ENCODE assay signal across 1 cellular context in genomic region chr7:139776486-139777303, GRCh38.
TF ChIP-seq lines count a peak whose summit lies in the region.

No MANE protein-coding gene starts in this region.

TF ChIP-seq in HepG2, 621 proteins besides CTCF, POLR2A, EP300 and RAD21 (continued from another document):
- 0 out of 2 replicates have a peak, but pooled peaks have one; percentile 21 for TF ChIP-seq ARID5B (CRISPR knock-in tag; IDR thresholded peaks at IDR 0.05)
- TF ChIP-seq MAFF (IDR thresholded peaks at IDR 0.05; ENCODE audit: low read depth, low read length): no peak
- no peak for TF ChIP-seq ZC3H13 (CRISPR knock-in tag; IDR thresholded peaks at IDR 0.05)
- TF ChIP-seq HMGXB4 (CRISPR knock-in tag; IDR thresholded peaks at IDR 0.05; ENCODE audit: borderline replicate concordance in 1 of 2, low read depth in 1 of 2): peak in 1 of 2 experiments; percentile 60; a peak in 1 of 4 replicates
- no peak for TF ChIP-seq REPIN1 (CRISPR knock-in tag; IDR thresholded peaks at IDR 0.05; ENCODE audit: borderline replicate concordance, low read depth)
- no peak for TF ChIP-seq MIER3 (CRISPR knock-in tag; IDR thresholded peaks at IDR 0.05; ENCODE audit: borderline replicate concordance)
- no peak for TF ChIP-seq ZNF3 (CRISPR knock-in tag; IDR thresholded peaks at IDR 0.05)
- no peak for TF ChIP-seq NFKBIZ (CRISPR knock-in tag; IDR thresholded peaks at IDR 0.05)
- TF ChIP-seq POLR2AphosphoS2 (IDR thresholded peaks at IDR 0.05; ENCODE audit: low read depth, low read length): no peak
- TF ChIP-seq CBX2 (IDR thresholded peaks at IDR 0.05; ENCODE audit: low read depth, low read length): no peak
- TF ChIP-seq CBX2 (CRISPR knock-in tag; IDR thresholded peaks at IDR 0.05; ENCODE audit: low read depth): no peak
- no peak for TF ChIP-seq SMAD1 (CRISPR knock-in tag; IDR thresholded peaks at IDR 0.05; ENCODE audit: borderline replicate concordance, low read depth)
- no peak for TF ChIP-seq TSC22D2 (CRISPR knock-in tag; IDR thresholded peaks at IDR 0.05; ENCODE audit: borderline replicate concordance)
- TF ChIP-seq MTF2 (CRISPR knock-in tag; IDR thresholded peaks at IDR 0.05; ENCODE audit: borderline replicate concordance): no peak
- no peak for TF ChIP-seq JUNB (CRISPR knock-in tag; IDR thresholded peaks at IDR 0.05; ENCODE audit: borderline replicate concordance)
- peak; percentile 56 for TF ChIP-seq POLR2G (IDR thresholded peaks at IDR 0.05; ENCODE audit: low read depth, low read length)
- TF ChIP-seq KDM5B (CRISPR knock-in tag; IDR thresholded peaks at IDR 0.05; ENCODE audit: borderline replicate concordance): peak; percentile 40; the same call in 1 of the 2 replicates
- TF ChIP-seq POLR2AphosphoS5 (IDR thresholded peaks at IDR 0.05; ENCODE audit: low read depth, low read length): peak; percentile 43; the same call in 1 of the 2 replicates
- TF ChIP-seq RAD51 (IDR thresholded peaks at IDR 0.05; ENCODE audit: borderline replicate concordance): no peak
- TF ChIP-seq PRDM10 (CRISPR knock-in tag; IDR thresholded peaks at IDR 0.05; ENCODE audit: low read depth): no peak
- 0 out of 2 replicates have a peak, but pooled peaks have one; percentile 40 for TF ChIP-seq NCOR1 (IDR thresholded peaks at IDR 0.05; ENCODE audit: borderline replicate concordance, low read length)
- TF ChIP-seq HES4 (CRISPR knock-in tag; IDR thresholded peaks at IDR 0.05; ENCODE audit: borderline replicate concordance): no peak
- no peak for TF ChIP-seq MIXL1 (CRISPR knock-in tag; IDR thresholded peaks at IDR 0.05)
- TF ChIP-seq UBTF (CRISPR knock-in tag; IDR thresholded peaks at IDR 0.05): peak; percentile 46; the same call in 1 of the 2 replicates
- TF ChIP-seq HNRNPK (IDR thresholded peaks at IDR 0.05; ENCODE audit: low read depth, low read length, poor library complexity, severe bottlenecking): no peak
- no peak for TF ChIP-seq IRF9 (CRISPR knock-in tag; IDR thresholded peaks at IDR 0.05; ENCODE audit: borderline replicate concordance)
- no peak for TF ChIP-seq MTF1 (CRISPR knock-in tag; IDR thresholded peaks at IDR 0.05)
